23 cellular contexts compared by ENCODE assay signal in the genomic region with DNA sequence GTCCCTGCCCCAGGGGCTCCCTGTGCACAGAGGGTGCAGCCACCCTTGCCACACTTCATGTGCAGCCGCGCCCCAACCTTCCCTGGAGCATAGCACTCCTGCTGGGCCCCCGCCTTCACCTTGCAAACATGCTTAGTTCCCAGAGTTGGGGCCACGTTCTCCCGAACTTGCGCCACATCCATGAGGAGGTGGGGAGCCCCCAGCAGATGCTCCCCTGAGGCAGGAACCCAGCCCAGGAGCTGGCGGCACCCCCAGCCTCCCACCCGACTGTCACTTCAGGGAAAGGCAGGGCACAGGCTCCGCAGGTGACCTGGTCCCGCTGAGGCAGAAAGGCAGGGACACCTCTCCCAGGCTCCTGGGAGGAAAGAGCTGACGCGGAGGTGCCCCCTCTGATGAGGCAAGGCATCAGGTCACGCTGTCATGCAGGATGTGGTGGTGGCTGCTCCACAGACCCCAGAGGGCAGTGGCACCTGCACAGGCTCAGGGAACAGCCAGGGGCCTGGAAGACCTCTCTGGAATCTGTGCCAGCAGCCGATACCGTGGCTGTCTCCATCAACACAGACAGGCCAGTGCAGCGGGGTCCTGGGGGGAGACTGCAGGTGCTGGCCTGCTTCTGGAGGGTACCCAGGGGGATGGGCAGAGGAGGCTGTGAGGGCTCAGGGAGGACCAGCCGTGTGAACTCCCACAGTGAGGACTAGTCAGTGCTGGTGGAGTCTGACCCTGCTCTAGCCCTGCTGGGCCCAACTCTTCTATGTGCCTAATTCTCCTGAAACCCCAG.
DNase-seq lines count a peak whose midpoint lies in the region; ATAC-seq and TF ChIP-seq lines count a peak whose summit lies in the region.
"Had no signal": no experiment of that assay in that cellular context is flagged by ENCODE, and none has a peak within 500 bp of the region (broad histone marks: within the 10 kb centered on the region; RNA-seq: fewer than 3 reads in every experiment).

No MANE protein-coding gene starts in this region.

- no peak for TF ChIP-seq POLR2A in spleen (IDR thresholded peaks at IDR 0.05)

- no peaks in the 10 kb centered on the region for H3K27me3 Mint-ChIP-seq in activated naive CD4-positive, alpha-beta T cell treated with anti-CD3 and anti-CD28 coated beads, Interleukin-2, amount 10 ng/mL, durations not matched to agents 7 days and 5 days
- H3K27me3 Mint-ChIP-seq in activated naive CD4-positive, alpha-beta T cell treated with anti-CD3 and anti-CD28 coated beads for 36 hours (ENCODE audit: low read depth): no peaks in the 10 kb centered on the region
- H3K27me3 Mint-ChIP-seq in WTC11 (ENCODE audit: low read depth): no peaks in the 10 kb centered on the region
- H3K27me3 Mint-ChIP-seq in activated CD4-positive, alpha-beta memory T cell treated with anti-CD3 and anti-CD28 coated beads, Interleukin-2, amount 10 ng/mL, durations not matched to agents 7 days and 5 days: no peaks in the 10 kb centered on the region
- H3K27me3 Mint-ChIP-seq: activated CD8-positive, alpha-beta T cell treated with anti-CD3 and anti-CD28 coated beads for 36 hours; central memory CD8-positive, alpha-beta T cell; type B pancreatic cell had no signal

- CTCF ChIA-PET in activated naive CD4-positive, alpha-beta T cell treated with anti-CD3 and anti-CD28 coated beads, Interleukin-2, amount 10 ng/mL, durations not matched to agents 7 days and 5 days (lab: Charles Lee): no interaction called here
- CTCF ChIA-PET in activated naive CD4-positive, alpha-beta T cell treated with anti-CD3 and anti-CD28 coated beads for 36 hours (lab: Charles Lee): no interaction called here
- CTCF ChIA-PET in WTC11 (lab: Charles Lee): no interaction called here
- CTCF ChIA-PET in activated CD4-positive, alpha-beta memory T cell treated with anti-CD3 and anti-CD28 coated beads, Interleukin-2, amount 10 ng/mL, durations not matched to agents 7 days and 5 days (lab: Charles Lee): no interaction called here

- peak; percentile 18 for DNase-seq in activated naive CD4-positive, alpha-beta T cell treated with anti-CD3 and anti-CD28 coated beads, Interleukin-2, amount 10 ng/mL, durations not matched to agents 7 days and 5 days
- no peak for DNase-seq in activated naive CD4-positive, alpha-beta T cell treated with anti-CD3 and anti-CD28 coated beads for 36 hours
- DNase-seq in WTC11 (ENCODE audit: low spot score) (no peak), right cardiac atrium (peak; percentile 7 to 55 (median 52)), spleen (peak; percentile 73), epidermal melanocyte (ENCODE audit: insufficient read length, low spot score) (no peak)
- DNase-seq in activated CD4-positive, alpha-beta memory T cell treated with anti-CD3 and anti-CD28 coated beads, Interleukin-2, amount 10 ng/mL, durations not matched to agents 7 days and 5 days: no peak
- DNase-seq: activated CD8-positive, alpha-beta T cell treated with anti-CD3 and anti-CD28 coated beads for 36 hours; activated naive CD4-positive, alpha-beta T cell; activated T-cell treated with anti-CD3 and anti-CD28 coated beads, Interleukin-2, amount 50 U/mL, for 1 hour; Calu3; immature natural killer cell; KG1; NCI-H1436 treated with DMSO at 0.1 percent for 48 hours; NCI-H510A treated with DMSO at 0.1 percent for 48 hours; T-helper 9 cell had no signal

- no peaks in the 10 kb centered on the region for H3K9me3 Mint-ChIP-seq in activated naive CD4-positive, alpha-beta T cell treated with anti-CD3 and anti-CD28 coated beads, Interleukin-2, amount 10 ng/mL, durations not matched to agents 7 days and 5 days
- no peaks in the 10 kb centered on the region for H3K9me3 Mint-ChIP-seq in activated naive CD4-positive, alpha-beta T cell treated with anti-CD3 and anti-CD28 coated beads for 36 hours
- no peaks in the 10 kb centered on the region for H3K9me3 Mint-ChIP-seq in WTC11
- no peaks in the 10 kb centered on the region for H3K9me3 Mint-ChIP-seq in activated CD4-positive, alpha-beta memory T cell treated with anti-CD3 and anti-CD28 coated beads, Interleukin-2, amount 10 ng/mL, durations not matched to agents 7 days and 5 days
- H3K9me3 Mint-ChIP-seq: activated CD8-positive, alpha-beta T cell treated with anti-CD3 and anti-CD28 coated beads for 36 hours; central memory CD8-positive, alpha-beta T cell; immature natural killer cell; type B pancreatic cell had no signal

- WGBS in right cardiac atrium: 94% methylated on average over 17 of the region's 17 CpGs
- 92 to 96% (median 96%) methylated on average over 12 to 17 of the region's 17 CpGs for WGBS in spleen, 5 donors

- H3K27me3 ChIP-seq in right cardiac atrium (ENCODE audit: control insufficient read depth, insufficient read depth) (no peaks in the 10 kb centered on the region), spleen (replicated peaks in 1 of 7) (no peaks in the 10 kb centered on the region)
- H3K27me3 ChIP-seq: neutrophil had no signal

- no peak overlapping the region for H3K4me3 ChIP-seq in right cardiac atrium (ENCODE audit: low read length)
- H3K4me3 ChIP-seq in spleen: no peak overlapping the region
- H3K4me3 ChIP-seq: A549, lung had no signal

- ATAC-seq in WTC11: no peak
- ATAC-seq in right cardiac atrium: no peak
- ATAC-seq in GM19023 (IDR thresholded peaks at IDR 0.05; ENCODE audit: unreplicated experiment): no peak
- ATAC-seq: A549; activated CD8-positive, alpha-beta T cell treated with anti-CD3 and anti-CD28 coated beads for 36 hours had no signal

- no peak overlapping the region for H3K27ac Mint-ChIP-seq in activated naive CD4-positive, alpha-beta T cell treated with anti-CD3 and anti-CD28 coated beads, Interleukin-2, amount 10 ng/mL, durations not matched to agents 7 days and 5 days
- no peak overlapping the region for H3K27ac Mint-ChIP-seq in activated naive CD4-positive, alpha-beta T cell treated with anti-CD3 and anti-CD28 coated beads for 36 hours
- 0 out of 2 replicates have a peak overlapping the region, but pooled peaks have one; percentile 15 for H3K27ac Mint-ChIP-seq in WTC11
- H3K27ac Mint-ChIP-seq in activated CD4-positive, alpha-beta memory T cell treated with anti-CD3 and anti-CD28 coated beads, Interleukin-2, amount 10 ng/mL, durations not matched to agents 7 days and 5 days: no peak overlapping the region
- H3K27ac Mint-ChIP-seq: activated CD8-positive, alpha-beta T cell treated with anti-CD3 and anti-CD28 coated beads for 36 hours; immature natural killer cell; type B pancreatic cell had no signal

- intact Hi-C loops in activated naive CD4-positive, alpha-beta T cell treated with anti-CD3 and anti-CD28 coated beads for 36 hours (cut with micrococcal nuclease): no loop called here
- intact Hi-C loops in right cardiac atrium (cut with DNase I): no loop called here
- intact Hi-C loops in spleen (cut with DNase I; ENCODE audit: low total_unique reads): no loop called here

- no peaks in the 10 kb centered on the region for H3K9me3 ChIP-seq in right cardiac atrium (ENCODE audit: control insufficient read depth, low read length)
- no peaks in the 10 kb centered on the region for H3K9me3 ChIP-seq in spleen
- H3K9me3 ChIP-seq: A549, neutrophil had no signal

- H3K4me3 Mint-ChIP-seq in activated naive CD4-positive, alpha-beta T cell treated with anti-CD3 and anti-CD28 coated beads, Interleukin-2, amount 10 ng/mL, durations not matched to agents 7 days and 5 days: no peak overlapping the region
- no peak overlapping the region for H3K4me3 Mint-ChIP-seq in activated naive CD4-positive, alpha-beta T cell treated with anti-CD3 and anti-CD28 coated beads for 36 hours
- H3K4me3 Mint-ChIP-seq in WTC11: no peak overlapping the region
- H3K4me3 Mint-ChIP-seq in activated CD4-positive, alpha-beta memory T cell treated with anti-CD3 and anti-CD28 coated beads, Interleukin-2, amount 10 ng/mL, durations not matched to agents 7 days and 5 days: no peak overlapping the region
- H3K4me3 Mint-ChIP-seq: activated CD8-positive, alpha-beta T cell treated with anti-CD3 and anti-CD28 coated beads for 36 hours; central memory CD8-positive, alpha-beta T cell; immature natural killer cell; type B pancreatic cell had no signal

- no peaks in the 10 kb centered on the region for H3K4me1 Mint-ChIP-seq in activated naive CD4-positive, alpha-beta T cell treated with anti-CD3 and anti-CD28 coated beads, Interleukin-2, amount 10 ng/mL, durations not matched to agents 7 days and 5 days
- H3K4me1 Mint-ChIP-seq in activated naive CD4-positive, alpha-beta T cell treated with anti-CD3 and anti-CD28 coated beads for 36 hours (ENCODE audit: low read depth): no peaks in the 10 kb centered on the region
- no peaks in the 10 kb centered on the region for H3K4me1 Mint-ChIP-seq in WTC11
- no peaks in the 10 kb centered on the region for H3K4me1 Mint-ChIP-seq in activated CD4-positive, alpha-beta memory T cell treated with anti-CD3 and anti-CD28 coated beads, Interleukin-2, amount 10 ng/mL, durations not matched to agents 7 days and 5 days

- peaks cover 0 to 55% (median 12%) of the 10 kb centered on the region in 6 donors for H3K36me3 ChIP-seq in spleen

- POLR2A ChIA-PET in WTC11 (lab: Charles Lee): no interaction called here
- POLR2A ChIA-PET in activated CD4-positive, alpha-beta memory T cell treated with anti-CD3 and anti-CD28 coated beads, Interleukin-2, amount 10 ng/mL, durations not matched to agents 7 days and 5 days (lab: Charles Lee): no interaction called here

- H3K4me1 ChIP-seq in right cardiac atrium (ENCODE audit: control insufficient read depth, insufficient read depth, low read length): no peaks in the 10 kb centered on the region
- H3K4me1 ChIP-seq in spleen: peaks cover 0 to 22% (median 11%) of the 10 kb centered on the region in 6 donors
- H3K4me1 ChIP-seq: A549 had no signal

- TF ChIP-seq CTCF in WTC11 (IDR thresholded peaks at IDR 0.05) (no peak), spleen (IDR thresholded peaks at IDR 0.05 in 8 of 11, conservative IDR thresholded peaks at IDR 0.05 in 3 of 11) (no peak)

- H3K27ac ChIP-seq in right cardiac atrium (ENCODE audit: low read length) (no peak overlapping the region), spleen (no peak overlapping the region)
- H3K27ac ChIP-seq: A549, HL-60, neutrophil had no signal

- no peaks in the 10 kb centered on the region for H3K36me3 Mint-ChIP-seq in activated naive CD4-positive, alpha-beta T cell treated with anti-CD3 and anti-CD28 coated beads, Interleukin-2, amount 10 ng/mL, durations not matched to agents 7 days and 5 days
- no peaks in the 10 kb centered on the region for H3K36me3 Mint-ChIP-seq in activated naive CD4-positive, alpha-beta T cell treated with anti-CD3 and anti-CD28 coated beads for 36 hours (ENCODE audit: low read depth)
- no peaks in the 10 kb centered on the region for H3K36me3 Mint-ChIP-seq in WTC11
- H3K36me3 Mint-ChIP-seq in activated CD4-positive, alpha-beta memory T cell treated with anti-CD3 and anti-CD28 coated beads, Interleukin-2, amount 10 ng/mL, durations not matched to agents 7 days and 5 days (ENCODE audit: low read depth): no peaks in the 10 kb centered on the region
- H3K36me3 Mint-ChIP-seq: type B pancreatic cell had no signal

Comparison
In these comparisons a context has a peak if more than half of its experiments do, and no peak if none do; other contexts are left out.
1. DNase-seq: peak in activated naive CD4-positive, alpha-beta T cell treated with anti-CD3 and anti-CD28 coated beads, Interleukin-2, amount 10 ng/mL, durations not matched to agents 7 days and 5 days (single experiment), right cardiac atrium (3 of 3) and spleen (single experiment); none in activated naive CD4-positive, alpha-beta T cell treated with anti-CD3 and anti-CD28 coated beads for 36 hours (single experiment), WTC11 (single experiment), epidermal melanocyte (single experiment) and activated CD4-positive, alpha-beta memory T cell treated with anti-CD3 and anti-CD28 coated beads, Interleukin-2, amount 10 ng/mL, durations not matched to agents 7 days and 5 days (single experiment).